17 cellular contexts compared by ENCODE assay signal in genomic region chr5:157280511-157280910, GRCh38. TPM values are rescaled to one million over a fixed set of nuclear protein-coding genes. Genes with fewer than 3 reads are reported as not detected.
A peak's percentile ranks its signal among the peaks of the same experiment; 100 is the strongest.
DNase-seq lines count a peak whose midpoint lies in the region; ATAC-seq, FAIRE-seq and TF ChIP-seq lines count a peak whose summit lies in the region.
"Had no signal": no experiment of that assay in that cellular context is flagged by ENCODE, and none has a peak within 500 bp of the region (broad histone marks: within the 10 kb centered on the region; RNA-seq: fewer than 3 reads in every experiment).

No MANE protein-coding gene starts in this region.

- H3K36me3 ChIP-seq in OCI-LY1 (ENCODE audit: insufficient read depth, low read length) (peaks cover 34% of the 10 kb centered on the region), astrocyte (ENCODE audit: insufficient read depth, low read length) (no peaks in the 10 kb centered on the region), HAP-1 (replicated peaks) (no peaks in the 10 kb centered on the region)

- H3K9ac ChIP-seq in OCI-LY1 (ENCODE audit: low read length) (no peak overlapping the region), astrocyte (ENCODE audit: low read length) (no peak overlapping the region)

- in situ Hi-C loops in HAP-1 (cut with MboI; ENCODE audit: low sequenced_read_pairs) = no loop called here

- no peak for ATAC-seq in stimulated activated naive CD8-positive, alpha-beta T cell treated with anti-CD3 and anti-CD28 coated beads, Interleukin-15, amount 100 ng/mL, for 72 hours
- ATAC-seq in GM18858 (IDR thresholded peaks at IDR 0.05; ENCODE audit: unreplicated experiment) = no peak

- no peaks in the 10 kb centered on the region for H3K9me2 ChIP-seq in OCI-LY1 (ENCODE audit: low read depth, low read length)

- no peak for TF ChIP-seq CTCF in OCI-LY1 (IDR thresholded peaks at IDR 0.05; ENCODE audit: low read length)
- no peak for TF ChIP-seq CTCF in astrocyte (IDR thresholded peaks at IDR 0.05; ENCODE audit: insufficient read depth, low read depth, low read length)

- peaks cover 12% of the 10 kb centered on the region for H3K36me3 Mint-ChIP-seq in activated naive CD4-positive, alpha-beta T cell treated with anti-CD3 and anti-CD28 coated beads, Interleukin-2, amount 50 U/mL, for 24 hours
- no peaks in the 10 kb centered on the region for H3K36me3 Mint-ChIP-seq in astrocyte (ENCODE audit: low read depth, unreplicated experiment)
- H3K36me3 Mint-ChIP-seq: mesothelial cell of epicardium had no signal

- H3K4me3 Mint-ChIP-seq in activated naive CD4-positive, alpha-beta T cell treated with anti-CD3 and anti-CD28 coated beads, Interleukin-2, amount 50 U/mL, for 24 hours = peak overlapping the region; percentile 66
- no peak overlapping the region for H3K4me3 Mint-ChIP-seq in astrocyte (ENCODE audit: unreplicated experiment)
- H3K4me3 Mint-ChIP-seq in stimulated activated naive CD8-positive, alpha-beta T cell treated with anti-CD3 and anti-CD28 coated beads, Interleukin-15, amount 100 ng/mL, for 72 hours = peak overlapping the region; percentile 36 to 53
- H3K4me3 Mint-ChIP-seq: mesothelial cell of epicardium had no signal

- H3K9me3 Mint-ChIP-seq in activated naive CD4-positive, alpha-beta T cell treated with anti-CD3 and anti-CD28 coated beads, Interleukin-2, amount 50 U/mL, for 24 hours = peaks cover 4% of the 10 kb centered on the region
- H3K9me3 Mint-ChIP-seq in astrocyte (ENCODE audit: unreplicated experiment) = peaks cover 7% of the 10 kb centered on the region
- H3K9me3 Mint-ChIP-seq in stimulated activated naive CD8-positive, alpha-beta T cell treated with anti-CD3 and anti-CD28 coated beads, Interleukin-15, amount 100 ng/mL, for 72 hours = peaks cover 6 to 9% of the 10 kb centered on the region in 2 donors
- H3K9me3 Mint-ChIP-seq: mesothelial cell of epicardium had no signal

- no peak overlapping the region for H3K4me2 ChIP-seq in OCI-LY1 (ENCODE audit: low read length)
- H3K4me2 ChIP-seq in astrocyte (ENCODE audit: low read length) = no peak overlapping the region

- H3K27ac Mint-ChIP-seq in activated naive CD4-positive, alpha-beta T cell treated with anti-CD3 and anti-CD28 coated beads, Interleukin-2, amount 50 U/mL, for 24 hours = peak overlapping the region; percentile 96
- peak overlapping the region; percentile 50 for H3K27ac Mint-ChIP-seq in astrocyte (ENCODE audit: unreplicated experiment)
- H3K27ac Mint-ChIP-seq in stimulated activated naive CD8-positive, alpha-beta T cell treated with anti-CD3 and anti-CD28 coated beads, Interleukin-15, amount 100 ng/mL, for 72 hours = peak overlapping the region in 1 of 2 donors; percentile 93
- H3K27ac Mint-ChIP-seq: mesothelial cell of epicardium had no signal

- H3K4me1 ChIP-seq in OCI-LY1 (ENCODE audit: insufficient read depth, low read length, severe bottlenecking) (peaks cover 68% of the 10 kb centered on the region), astrocyte (ENCODE audit: insufficient read depth, low read length) (peaks cover 4% of the 10 kb centered on the region), HAP-1 (peaks cover 12% of the 10 kb centered on the region)

- H3K27me3 ChIP-seq in OCI-LY1 (ENCODE audit: insufficient read depth, low read length) = no peaks in the 10 kb centered on the region
- H3K27me3 ChIP-seq in astrocyte (ENCODE audit: insufficient read depth, low read length) = no peaks in the 10 kb centered on the region
- H3K27me3 ChIP-seq in HAP-1 (ENCODE audit: low read depth) = no peaks in the 10 kb centered on the region

- H3K4me3 ChIP-seq in OCI-LY1 (ENCODE audit: low read depth, low read length, poor library complexity, severe bottlenecking) (no peak overlapping the region), astrocyte (ENCODE audit: insufficient read depth, low read depth, low read length) (no peak overlapping the region), HAP-1 (no peak overlapping the region)
- H3K4me3 ChIP-seq: coronary artery had no signal

- peaks cover 11% of the 10 kb centered on the region for H3F3A ChIP-seq in OCI-LY1 (ENCODE audit: insufficient read depth, low read length)

- H3K27me3 Mint-ChIP-seq in activated naive CD4-positive, alpha-beta T cell treated with anti-CD3 and anti-CD28 coated beads, Interleukin-2, amount 50 U/mL, for 24 hours = no peaks in the 10 kb centered on the region
- H3K27me3 Mint-ChIP-seq in astrocyte (ENCODE audit: low read depth, unreplicated experiment) = no peaks in the 10 kb centered on the region
- H3K27me3 Mint-ChIP-seq in stimulated activated naive CD8-positive, alpha-beta T cell treated with anti-CD3 and anti-CD28 coated beads, Interleukin-15, amount 100 ng/mL, for 72 hours = no peaks in the 10 kb centered on the region

- H3K9me3 ChIP-seq in OCI-LY1 (ENCODE audit: low read length) (no peaks in the 10 kb centered on the region), astrocyte (ENCODE audit: insufficient read depth, low read depth, low read length) (no peaks in the 10 kb centered on the region), HAP-1 (no peaks in the 10 kb centered on the region)

- H3K4me1 Mint-ChIP-seq in activated naive CD4-positive, alpha-beta T cell treated with anti-CD3 and anti-CD28 coated beads, Interleukin-2, amount 50 U/mL, for 24 hours = peaks cover 97% of the 10 kb centered on the region
- peaks cover 7% of the 10 kb centered on the region for H3K4me1 Mint-ChIP-seq in astrocyte (ENCODE audit: low read depth, unreplicated experiment)
- peaks cover 97% of the 10 kb centered on the region for H3K4me1 Mint-ChIP-seq in stimulated activated naive CD8-positive, alpha-beta T cell treated with anti-CD3 and anti-CD28 coated beads, Interleukin-15, amount 100 ng/mL, for 72 hours
- H3K4me1 Mint-ChIP-seq: mesothelial cell of epicardium had no signal

- H2AFZ ChIP-seq in OCI-LY1 (ENCODE audit: low read length) (no peak overlapping the region), astrocyte (ENCODE audit: low read depth, low read length) (no peak overlapping the region)

- H3K27ac ChIP-seq in OCI-LY1 (ENCODE audit: low read depth, low read length, poor library complexity, severe bottlenecking) (peak overlapping the region; percentile 40), astrocyte (ENCODE audit: low read depth, low read length) (no peak overlapping the region)

- FAIRE-seq in astrocyte (lab: Jason Lieb, UNC) = no peak
- FAIRE-seq: HTR-8/SVneo, TTC549 had no signal

- H3K79me2 ChIP-seq in OCI-LY1 (ENCODE audit: insufficient read depth, low read length) (peaks cover 96% of the 10 kb centered on the region), astrocyte (ENCODE audit: insufficient read depth, low read length) (no peaks in the 10 kb centered on the region)

- H4K20me1 ChIP-seq in OCI-LY1 (ENCODE audit: insufficient read depth, low read length) = no peaks in the 10 kb centered on the region
- peaks cover 3% of the 10 kb centered on the region for H4K20me1 ChIP-seq in astrocyte (ENCODE audit: insufficient read depth, low read length)

- DNase-seq in activated naive CD4-positive, alpha-beta T cell (lab: John Stamatoyannopoulos, UW) = no peak
- no peak for DNase-seq in astrocyte (ENCODE audit: low read depth)
- no peak for DNase-seq in stimulated activated naive CD8-positive, alpha-beta T cell treated with anti-CD3 and anti-CD28 coated beads, Interleukin-15, amount 100 ng/mL, for 72 hours
- no peak for DNase-seq in HAP-1 (ENCODE audit: low spot score in 2 of 2)
- DNase-seq in hepatic stellate cell (ENCODE audit: low spot score) = no peak
- DNase-seq: anterior cingulate cortex; MM.1S; NCI-H82; occipital lobe; stimulated activated CD4-positive, alpha-beta T cell treated with anti-CD3 and anti-CD28 coated beads, Interleukin-4, amount 100 ng/mL, for 4 hours had no signal

RNA-seq across cellular contexts. Expression of gene CYFIP2, which starts 14.6 kb away (rescaled TPM):
- 82.7 and 96.8 TPM in 2 replicates for total RNA-seq in astrocyte
